In genomic region chr10:43053825-43054224, GRCh38 we compare ENCODE assay signal across 22 cellular contexts. TPM values are rescaled to one million over a fixed set of nuclear protein-coding genes. Genes with fewer than 3 reads are reported as not detected.
"Had no signal": no experiment of that assay in that cellular context is flagged by ENCODE, and none has a peak within 500 bp of the region (broad histone marks: within the 10 kb centered on the region; RNA-seq: fewer than 3 reads in every experiment).

No MANE protein-coding gene starts in this region.

- H3K27me3 ChIP-seq: ascending aorta, body of pancreas had no signal

- H3K27ac ChIP-seq: ascending aorta, body of pancreas had no signal

- H3K9me3 ChIP-seq: ascending aorta, body of pancreas had no signal

- ATAC-seq: activated CD8-positive, alpha-beta T cell treated with anti-CD3 and anti-CD28 coated beads for 36 hours; activated naive CD8-positive, alpha-beta T cell treated with anti-CD3 and anti-CD28 coated beads, Interleukin-2, amount 50 U/mL, for 24 hours; body of pancreas; K562; T-helper 17 cell had no signal

- H3K9me3 Mint-ChIP-seq: activated CD8-positive, alpha-beta T cell treated with anti-CD3 and anti-CD28 coated beads for 36 hours; activated naive CD4-positive, alpha-beta T cell treated with anti-CD3 and anti-CD28 coated beads, Interleukin-2, amount 50 U/mL, for 24 hours; activated naive CD8-positive, alpha-beta T cell treated with anti-CD3 and anti-CD28 coated beads, Interleukin-2, amount 50 U/mL, for 24 hours had no signal

- H3K4me1 Mint-ChIP-seq: activated naive CD4-positive, alpha-beta T cell treated with anti-CD3 and anti-CD28 coated beads, Interleukin-2, amount 50 U/mL, for 24 hours; activated naive CD8-positive, alpha-beta T cell treated with anti-CD3 and anti-CD28 coated beads, Interleukin-2, amount 50 U/mL, for 24 hours had no signal

- H3K4me1 ChIP-seq: ascending aorta, body of pancreas had no signal

- H3K36me3 ChIP-seq: ascending aorta had no signal

- H3K27ac Mint-ChIP-seq: activated CD8-positive, alpha-beta T cell treated with anti-CD3 and anti-CD28 coated beads for 36 hours; activated naive CD4-positive, alpha-beta T cell treated with anti-CD3 and anti-CD28 coated beads, Interleukin-2, amount 50 U/mL, for 24 hours; activated naive CD8-positive, alpha-beta T cell treated with anti-CD3 and anti-CD28 coated beads, Interleukin-2, amount 50 U/mL, for 24 hours; T-helper 17 cell had no signal

- H3K4me3 ChIP-seq: ascending aorta, body of pancreas, K562 had no signal

- DNase-seq: activated CD4-positive, CD25-positive, alpha-beta regulatory T cell; activated CD8-positive, alpha-beta memory T cell treated with anti-CD3 and anti-CD28 coated beads, Interleukin-2, amount 50 U/mL, for 4 hours; activated CD8-positive, alpha-beta T cell treated with anti-CD3 and anti-CD28 coated beads for 36 hours; activated naive CD8-positive, alpha-beta T cell treated with anti-CD3 and anti-CD28 coated beads, Interleukin-2, amount 50 U/mL, for 24 hours; activated T-cell treated with anti-CD3 and anti-CD28 coated beads, Interleukin-2, amount 50 U/mL, for 1 hour; amniotic stem cell; body of pancreas; MM.1S; NCI-H1105; NCI-H1436; NCI-H1694 treated with DMSO at 0.1 percent for 48 hours; NCI-H2029 treated with DMSO at 0.1 percent for 48 hours; NCI-H345; NCI-H510A; NCI-H526 treated with DMSO at 0.1 percent for 48 hours; NCI-H82; SIG-M5; T-helper 17 cell; T-helper 9 cell had no signal

- H3K4me3 Mint-ChIP-seq: activated CD8-positive, alpha-beta T cell treated with anti-CD3 and anti-CD28 coated beads for 36 hours; activated naive CD4-positive, alpha-beta T cell treated with anti-CD3 and anti-CD28 coated beads, Interleukin-2, amount 50 U/mL, for 24 hours; activated naive CD8-positive, alpha-beta T cell treated with anti-CD3 and anti-CD28 coated beads, Interleukin-2, amount 50 U/mL, for 24 hours; T-helper 17 cell had no signal

- H3K36me3 Mint-ChIP-seq: activated naive CD4-positive, alpha-beta T cell treated with anti-CD3 and anti-CD28 coated beads, Interleukin-2, amount 50 U/mL, for 24 hours had no signal

- H3K27me3 Mint-ChIP-seq: activated CD8-positive, alpha-beta T cell treated with anti-CD3 and anti-CD28 coated beads for 36 hours had no signal

RNA-seq across cellular contexts. Expression of gene RET, which starts 23.0 kb away (rescaled TPM):
- total RNA-seq: ascending aorta had no signal
